In genomic region chr2:192243488-192243887, GRCh38 we compare ENCODE assay signal across 22 cellular contexts. TPM values are rescaled to one million over a fixed set of nuclear protein-coding genes. Genes with fewer than 3 reads are reported as not detected.
DNase-seq lines count a peak whose midpoint lies in the region; ATAC-seq and TF ChIP-seq lines count a peak whose summit lies in the region.
"Had no signal": no experiment of that assay in that cellular context is flagged by ENCODE, and none has a peak within 500 bp of the region (broad histone marks: within the 10 kb centered on the region; RNA-seq: fewer than 3 reads in every experiment).

No MANE protein-coding gene starts in this region.

- in situ Hi-C loops in astrocyte of the cerebellum (cut with HindIII; ENCODE audit: low sequenced_read_pairs): no loop called here

- DNase-seq in AG04450 (ENCODE audit: low read depth, low spot score): no peak
- DNase-seq in HFFc6: peak; percentile 0
- peak; percentile 15 for DNase-seq in astrocyte of the cerebellum (ENCODE audit: low read depth)
- peak; percentile 8 for DNase-seq in glomerular visceral epithelial cell (ENCODE audit: extremely low spot score)
- no peak for DNase-seq in NCI-H2171 (lab: John Stamatoyannopoulos, UW)
- no peak for DNase-seq in T-helper 1 cell
- DNase-seq: activated CD4-positive, alpha-beta T cell treated with anti-CD3 and anti-CD28 coated beads for 1 hour; CD4-positive, alpha-beta memory T cell; glutamatergic neuron; NCI-H1694 treated with DMSO at 0.1 percent for 48 hours; NCI-H446; psoas muscle; spleen; stimulated activated CD4-positive, alpha-beta T cell treated with anti-CD3 and anti-CD28 coated beads, Interleukin-4, amount 100 ng/mL, for 4 hours; T1000 had no signal

- no peak overlapping the region for H3K4me3 Mint-ChIP-seq in HFFc6
- H3K4me3 Mint-ChIP-seq: CD4-positive, alpha-beta memory T cell; neural crest cell had no signal

- no peak overlapping the region for H3K27ac Mint-ChIP-seq in HFFc6
- H3K27ac Mint-ChIP-seq: CD4-positive, alpha-beta memory T cell had no signal

- H3K9me3 ChIP-seq in AG04450 (ENCODE audit: control insufficient read depth, insufficient read depth, low read length): no peaks in the 10 kb centered on the region
- H3K9me3 ChIP-seq: psoas muscle, spleen had no signal

- ATAC-seq in GM21723 (IDR thresholded peaks at IDR 0.05; ENCODE audit: unreplicated experiment) (no peak), GM18909 (IDR thresholded peaks at IDR 0.05; ENCODE audit: poor library complexity, unreplicated experiment) (no peak)
- ATAC-seq: left lobe of liver, psoas muscle had no signal

- no peaks in the 10 kb centered on the region for H3K36me3 Mint-ChIP-seq in HFFc6 (ENCODE audit: low read depth)
- H3K36me3 Mint-ChIP-seq: CD4-positive, alpha-beta memory T cell had no signal

- H3K4me3 ChIP-seq in AG04450 (ENCODE audit: low read depth, low read length) (no peak overlapping the region), astrocyte of the cerebellum (ENCODE audit: low read depth, low read length) (no peak overlapping the region)
- H3K4me3 ChIP-seq: psoas muscle, SK-N-MC, spleen had no signal

- CTCF ChIA-PET in AG04450 (lab: Charles Lee): interaction anchor here (1.1 kb wide), 1 partner anchor 25 kb away, joined by 3 read pairs; no protein-coding TSS in a partner anchor

- POLR2A ChIA-PET in AG04450 (lab: Yijun Ruan, JAX): no interaction called here

- peaks cover 9% of the 10 kb centered on the region; the same call in 1 of the 2 replicates for H3K4me1 Mint-ChIP-seq in HFFc6 (ENCODE audit: low read depth)
- H3K4me1 Mint-ChIP-seq: CD4-positive, alpha-beta memory T cell; neural crest cell had no signal

- H3K27me3 Mint-ChIP-seq in HFFc6 (ENCODE audit: insufficient read depth): no peaks in the 10 kb centered on the region; the same call in 1 of the 2 replicates

- TF ChIP-seq CTCF in AG04450 (IDR thresholded peaks at IDR 0.05; ENCODE audit: low read depth, low read length) (0 out of 2 replicates have a peak, but pooled peaks have one; percentile 6), HFFc6 (IDR thresholded peaks at IDR 0.05) (no peak), astrocyte of the cerebellum (IDR thresholded peaks at IDR 0.05; ENCODE audit: low read depth, low read length, missing control alignments) (no peak)

- H3K27me3 ChIP-seq in AG04450 (ENCODE audit: control insufficient read depth, insufficient read depth, low read length): no peaks in the 10 kb centered on the region
- H3K27me3 ChIP-seq: spleen had no signal

- H3K9me3 Mint-ChIP-seq in HFFc6: no peaks in the 10 kb centered on the region
- H3K9me3 Mint-ChIP-seq: CD4-positive, alpha-beta memory T cell; neural crest cell had no signal

- H3K27ac ChIP-seq in AG04450 (ENCODE audit: low read depth, low read length): no peak overlapping the region
- H3K27ac ChIP-seq: psoas muscle, SK-N-MC, spleen had no signal

RNA-seq across cellular contexts. Expression of gene TMEFF2, which starts 48.8 kb away (rescaled TPM):
- polyA plus RNA-seq in AG04450 (2011; rRNA removed): 3.4 and 4.1 TPM in 2 replicates
- polyA minus RNA-seq in AG04450 (2011; rRNA and poly(A)+ RNA removed): 1.8 and 2.0 TPM in 2 replicates
- total RNA-seq in HFFc6 (2021; fragmentation: NEBNext Ultra II Directional; extraction: Animal tissue kit (Norgen Biotek cat#: 25700)): under 1 TPM in 3 of 6 experiments, not detected in 3; 0.18 to 0.25 (median 0.22) TPM
- total RNA-seq: cardiac septum; CD4-positive, alpha-beta memory T cell; dermis microvascular lymphatic vessel endothelial cell; left lobe of liver; spleen had no signal
- polyA plus RNA-seq: CD4-positive, alpha-beta memory T cell; spleen had no signal

Comparison
In these comparisons a context has a peak if more than half of its experiments do, and no peak if none do; other contexts are left out.
1. DNase-seq: peak in HFFc6 (single experiment), astrocyte of the cerebellum (single experiment) and glomerular visceral epithelial cell (single experiment); none in AG04450 (single experiment), NCI-H2171 (single experiment) and T-helper 1 cell (0 of 5).